In genomic region chr11:123742334-123742733, GRCh38 we compare ENCODE assay signal across 9 cellular contexts. TPM values are rescaled to one million over a fixed set of nuclear protein-coding genes. Genes with fewer than 3 reads are reported as not detected.
DNase-seq lines count a peak whose midpoint lies in the region; ATAC-seq and TF ChIP-seq lines count a peak whose summit lies in the region.
"Had no signal": no experiment of that assay in that cellular context is flagged by ENCODE, and none has a peak within 500 bp of the region (broad histone marks: within the 10 kb centered on the region; RNA-seq: fewer than 3 reads in every experiment).

No MANE protein-coding gene starts in this region.

- peak overlapping the region in 1 of 4 donors; percentile 66 for H3K27ac ChIP-seq in Peyer's patch

- TF ChIP-seq CTCF in Peyer's patch (IDR thresholded peaks at IDR 0.05) (no peak), epithelial cell of proximal tubule (conservative IDR thresholded peaks at IDR 0.05; ENCODE audit: low read depth, low read length) (no peak), progenitor cell of endocrine pancreas (IDR thresholded peaks at IDR 0.05; ENCODE audit: unreplicated experiment) (no peak)

- H3K27me3 Mint-ChIP-seq in progenitor cell of endocrine pancreas = no peaks in the 10 kb centered on the region

- no peaks in the 10 kb centered on the region for H3K27me3 ChIP-seq in Peyer's patch

- H3K4me3 ChIP-seq in Peyer's patch (peak overlapping the region; percentile 84 to 99 (median 91)), epithelial cell of proximal tubule (ENCODE audit: low read depth, low read length) (peak overlapping the region; percentile 95)

- no peak for TF ChIP-seq POLR2A in Peyer's patch (IDR thresholded peaks at IDR 0.05)

- H3K36me3 Mint-ChIP-seq in progenitor cell of endocrine pancreas (ENCODE audit: insufficient read depth) = peaks cover 13% of the 10 kb centered on the region

- no peaks in the 10 kb centered on the region for H3K36me3 ChIP-seq in Peyer's patch

- in situ Hi-C loops in G401 (cut with HindIII; ENCODE audit: low sequenced_read_pairs) = no loop called here
- in situ Hi-C loops in KBM-7 (cut with MboI; ENCODE audit: low pct_unique_long_range_greater_than_20kb, low sequenced_read_pairs) = no loop called here

- no peak for ATAC-seq in HG02884 (IDR thresholded peaks at IDR 0.05; ENCODE audit: unreplicated experiment)
- ATAC-seq in HG03469 (IDR thresholded peaks at IDR 0.05; ENCODE audit: unreplicated experiment) = no peak

- H3K9me3 Mint-ChIP-seq in progenitor cell of endocrine pancreas (ENCODE audit: low read depth) = no peaks in the 10 kb centered on the region

- no peaks in the 10 kb centered on the region for H3K9me3 ChIP-seq in Peyer's patch

- H3K4me1 ChIP-seq in Peyer's patch = peaks cover 0 to 13% (median 3%) of the 10 kb centered on the region in 4 donors

- peaks cover 29% of the 10 kb centered on the region for H3K4me1 Mint-ChIP-seq in progenitor cell of endocrine pancreas (ENCODE audit: low read depth)

- H3K27ac Mint-ChIP-seq in progenitor cell of endocrine pancreas = peak overlapping the region; percentile 80

- H3K4me3 Mint-ChIP-seq in progenitor cell of endocrine pancreas (ENCODE audit: low read depth) = peak overlapping the region; percentile 82

- DNase-seq in G401 (ENCODE audit: low spot score) (peak; percentile 53), Peyer's patch (no peak), epithelial cell of proximal tubule (ENCODE audit: low read depth) (no peak), progenitor cell of endocrine pancreas (ENCODE audit: low spot score, unreplicated experiment) (no peak), KBM-7 (no peak), superior temporal gyrus (ENCODE audit: extremely low spot score) (no peak)

RNA-seq across cellular contexts. Expression of gene ZNF202, which starts 0.9 kb away (rescaled TPM):
- 8.9 and 27.4 TPM in 2 replicates for total RNA-seq in G401 (2014; rRNA removed; shearing (Covaris generic))
- total RNA-seq in Peyer's patch (10 to 100 TPM in 1 of 4 donors, 1 to 10 TPM in 3; 6.7 to 22.3 (median 8.2) TPM), epithelial cell of proximal tubule (2.2 and 7.5 TPM in 2 replicates), progenitor cell of endocrine pancreas (29.6 and 30.1 TPM in 2 replicates)

RNA-seq across cellular contexts. Expression of gene OR6X1, which starts 12.0 kb away (rescaled TPM):
- total RNA-seq in G401 (2014; rRNA removed; shearing (Covaris generic)) = not detected in 2 replicates
- total RNA-seq in Peyer's patch = not detected
- not detected in 2 replicates for total RNA-seq in epithelial cell of proximal tubule
- not detected in 2 replicates for total RNA-seq in progenitor cell of endocrine pancreas
- total RNA-seq: HT1080 had no signal
